ENCODE assay signal across 19 cellular contexts in the genomic region with DNA sequence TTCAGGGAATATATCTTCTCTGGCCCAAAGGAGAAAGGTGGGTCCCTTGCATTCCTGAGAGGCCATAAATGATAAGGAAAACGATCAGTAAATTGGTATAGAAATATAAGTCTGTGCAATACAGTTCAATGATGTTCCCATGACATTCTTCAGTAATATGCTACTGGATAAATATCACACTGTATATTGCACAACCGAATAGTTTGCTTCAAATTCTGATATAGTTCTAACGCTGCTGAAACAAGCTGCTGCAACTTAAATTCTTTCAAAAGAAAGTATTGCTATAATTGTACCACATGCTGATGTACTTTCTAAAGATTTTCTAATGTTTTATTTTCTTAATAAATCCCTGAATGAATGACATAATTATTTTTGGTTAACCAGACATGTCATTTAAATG. TPM values are rescaled to one million over a fixed set of nuclear protein-coding genes. Genes with fewer than 3 reads are reported as not detected.
DNase-seq lines count a peak whose midpoint lies in the region; ATAC-seq, FAIRE-seq and TF ChIP-seq lines count a peak whose summit lies in the region.
"Had no signal": no experiment of that assay in that cellular context is flagged by ENCODE, and none has a peak within 500 bp of the region (broad histone marks: within the 10 kb centered on the region; RNA-seq: fewer than 3 reads in every experiment).

No MANE protein-coding gene starts in this region.

- H3K4me1 ChIP-seq in adipocyte (ENCODE audit: control insufficient read depth, insufficient read depth, low read length): peaks cover 87% of the 10 kb centered on the region
- H3K4me1 ChIP-seq in osteoblast (ENCODE audit: insufficient read depth, low read length): peaks cover 42% of the 10 kb centered on the region
- H3K4me1 ChIP-seq: BLaER1 had no signal

- H3K36me3 ChIP-seq in adipocyte (ENCODE audit: control insufficient read depth, insufficient read depth, low read length, severe bottlenecking) (peaks cover 41% of the 10 kb centered on the region), osteoblast (ENCODE audit: insufficient read depth, low read length) (peaks cover 27% of the 10 kb centered on the region)
- H3K36me3 ChIP-seq: BLaER1 had no signal

- peak overlapping the region; percentile 73 for H3K4me3 ChIP-seq in adipocyte (ENCODE audit: low read length)
- H3K4me3 ChIP-seq in fibroblast of the aortic adventitia (ENCODE audit: low read depth, low read length): no peak overlapping the region
- H3K4me3 ChIP-seq in osteoblast (ENCODE audit: insufficient read depth, low read length): no peak overlapping the region
- H3K4me3 ChIP-seq: BLaER1, GM12878 had no signal

- DNase-seq in adipocyte (ENCODE audit: low read depth): peak; percentile 59
- peak; percentile 47 for DNase-seq in fibroblast of the aortic adventitia (ENCODE audit: low read depth)
- no peak for DNase-seq in osteoblast (ENCODE audit: insufficient read length, low spot score, missing footprints)
- DNase-seq in RCC 7860 (ENCODE audit: low spot score): no peak
- DNase-seq in activated CD4-positive, alpha-beta T cell treated with anti-CD3 and anti-CD28 coated beads for 4 hours: no peak
- no peak for DNase-seq in T-helper 2 cell
- DNase-seq: CD8-positive, alpha-beta memory T cell; DND-41; NCI-H187 treated with DMSO at 0.1 percent for 48 hours; NCI-H446; NCI-H69; NK-92 treated with Interleukin-12 subunit alpha and Interleukin-12 subunit beta, amount 100 ng/mL, for 24 hours; RPMI8226; SIG-M5 had no signal

- peak overlapping the region; percentile 45 for H3K27ac ChIP-seq in osteoblast (ENCODE audit: low read depth, low read length)
- H3K27ac ChIP-seq: BLaER1 had no signal

- no peak for FAIRE-seq in RCC 7860 (lab: Jason Lieb, UNC)
- FAIRE-seq: G401.6, GM12878, GM18507 had no signal

- peaks cover 3% of the 10 kb centered on the region for H4K20me1 ChIP-seq in osteoblast (ENCODE audit: insufficient read depth, low read length)
- H4K20me1 ChIP-seq: BLaER1 had no signal

- TF ChIP-seq CTCF in fibroblast of the aortic adventitia (IDR thresholded peaks at IDR 0.05; ENCODE audit: insufficient read depth, low read length) (no peak), osteoblast (IDR thresholded peaks at IDR 0.05; ENCODE audit: extremely low read depth, low read depth, low read length) (no peak)

- H3K9me3 ChIP-seq in adipocyte (ENCODE audit: control insufficient read depth, low read length): no peaks in the 10 kb centered on the region
- H3K9me3 ChIP-seq in osteoblast (ENCODE audit: low read depth, low read length): no peaks in the 10 kb centered on the region
- H3K9me3 ChIP-seq: BLaER1 had no signal

- H3K9ac ChIP-seq in adipocyte (ENCODE audit: low read length): peak overlapping the region; percentile 86
- H3K9ac ChIP-seq: BLaER1 had no signal

- H3K4me2 ChIP-seq in osteoblast (ENCODE audit: insufficient read depth, low read length): peak overlapping the region; percentile 71
- H3K4me2 ChIP-seq: BLaER1 had no signal

- H3K27me3 ChIP-seq in adipocyte (replicated peaks; ENCODE audit: control insufficient read depth, insufficient read depth, low read length): no peaks in the 10 kb centered on the region
- no peaks in the 10 kb centered on the region for H3K27me3 ChIP-seq in osteoblast (ENCODE audit: insufficient read depth, low read length)
- H3K27me3 ChIP-seq: BLaER1 had no signal

- ATAC-seq in GM21576 (IDR thresholded peaks at IDR 0.05; ENCODE audit: unreplicated experiment): no peak
- ATAC-seq: GM12878 had no signal

- no peak overlapping the region for H2AFZ ChIP-seq in osteoblast (ENCODE audit: low read length)

- peaks cover 59% of the 10 kb centered on the region for H3K79me2 ChIP-seq in osteoblast (ENCODE audit: insufficient read depth, low read length)

RNA-seq across cellular contexts. Expression of a gene that starts 44.7 kb away (rescaled TPM):
- 87.9 and 97.7 TPM in 2 replicates for total RNA-seq in fibroblast of the aortic adventitia (ENCODE audit: low replicate concordance)
- 377 and 445 TPM in 2 replicates for total RNA-seq in osteoblast
- total RNA-seq: CD8-positive, alpha-beta memory T cell had no signal

Comparison
In these comparisons a context has a peak if more than half of its experiments do, and no peak if none do; other contexts are left out.
1. DNase-seq: peak in adipocyte (single experiment) and fibroblast of the aortic adventitia (single experiment); none in osteoblast (single experiment), RCC 7860 (single experiment), activated CD4-positive, alpha-beta T cell treated with anti-CD3 and anti-CD28 coated beads for 4 hours (0 of 2) and T-helper 2 cell (0 of 5).